ENCODE assay signal across 8 cellular contexts in genomic region chr1:226656601-226657277, GRCh38.
DNase-seq lines count a peak whose midpoint lies in the region; ATAC-seq and TF ChIP-seq lines count a peak whose summit lies in the region.

No MANE protein-coding gene starts in this region.

- H3K36me3 ChIP-seq in OCI-LY7 (ENCODE audit: insufficient read depth, low read length) (peaks cover 29% of the 10 kb centered on the region; the same call in 1 of the 2 replicates), prostate gland (no peaks in the 10 kb centered on the region)

- H3K9me3 ChIP-seq in OCI-LY7 (ENCODE audit: low read length) (no peaks in the 10 kb centered on the region), prostate gland (no peaks in the 10 kb centered on the region)

- no peak overlapping the region for H3K4me2 ChIP-seq in OCI-LY7 (ENCODE audit: low read length)

- no peaks in the 10 kb centered on the region for H3K4me1 ChIP-seq in OCI-LY7 (ENCODE audit: insufficient read depth, low read length, poor library complexity, severe bottlenecking)
- H3K4me1 ChIP-seq in prostate gland (replicated peaks): peaks cover 31% of the 10 kb centered on the region

- H4K20me1 ChIP-seq in OCI-LY7 (ENCODE audit: insufficient read depth, low read length): no peaks in the 10 kb centered on the region

- BruUV-seq in OCI-LY7 (replicated peaks; lab: Mats Ljungman, UMichigan): no TSS peak

- peaks cover 62% of the 10 kb centered on the region; the same call in 1 of the 2 replicates for H3K79me2 ChIP-seq in OCI-LY7 (ENCODE audit: insufficient read depth, low read depth, low read length)

- POLR2A ChIA-PET in OCI-LY7 (lab: Charles Lee): interaction anchor here (1.1 to 3.5 kb wide), 4 partner anchors 13 to 67 kb away, joined by 4 to 33 read pairs (median 4); no protein-coding TSS in a partner anchor

- TF ChIP-seq CTCF in OCI-LY7 (conservative IDR thresholded peaks at IDR 0.05; ENCODE audit: low read length) (no peak), prostate gland (IDR thresholded peaks at IDR 0.05) (no peak)

- no peaks in the 10 kb centered on the region for H3K27me3 ChIP-seq in prostate gland (replicated peaks; ENCODE audit: insufficient read depth)

- peak overlapping the region; percentile 68 for H3K4me3 ChIP-seq in OCI-LY7 (ENCODE audit: low read depth, low read length, poor library complexity, severe bottlenecking)
- H3K4me3 ChIP-seq in prostate gland: no peak overlapping the region

- DNase-seq in NCI-H1417 (lab: John Stamatoyannopoulos, UW): peak; percentile 64 to 90 (median 74)
- DNase-seq in NCI-H1417 treated with DMSO at 0.1 percent for 48 hours (lab: John Stamatoyannopoulos, UW): no peak
- DNase-seq in OCI-LY7 (ENCODE audit: low spot score): peak; percentile 50
- DNase-seq in dermis blood vessel endothelial cell: peak; percentile 60
- DNase-seq in prostate gland (ENCODE audit: low spot score): peak; percentile 50
- no peak for DNase-seq in NK-92 (lab: John Stamatoyannopoulos, UW; ENCODE audit: unreplicated experiment)
- DNase-seq in SIG-M5 treated with dmso at 0.1 percent for 504 hours (lab: John Stamatoyannopoulos, UW; ENCODE audit: unreplicated experiment): no peak

- intact Hi-C loops in OCI-LY7 (cut with micrococcal nuclease; ENCODE audit: unreplicated experiment): loop anchor here (10.0 kb wide), 1 partner anchor 732 kb away; the partner anchor contains the start of gene PYCR2
- intact Hi-C loops in prostate gland (cut with DNase I): loop anchor here (5.0 kb wide), 1 partner anchor 46 kb away; no protein-coding TSS in a partner anchor

- H3K27ac ChIP-seq in OCI-LY7 (ENCODE audit: low read depth, low read length, poor library complexity, severe bottlenecking) (no peak overlapping the region), prostate gland (peak overlapping the region; percentile 62 to 74)

- ATAC-seq in HG02884 (IDR thresholded peaks at IDR 0.05; ENCODE audit: unreplicated experiment): no peak

- no peak for TF ChIP-seq POLR2A in prostate gland (IDR thresholded peaks at IDR 0.05)

- no peak overlapping the region for H2AFZ ChIP-seq in OCI-LY7 (ENCODE audit: low read length)

- CTCF ChIA-PET in OCI-LY7 (lab: Charles Lee; ENCODE audit: unreplicated experiment): no interaction called here

- 12% methylated on average over 12 of the region's 12 CpGs for WGBS in prostate gland

- H3K9me2 ChIP-seq in OCI-LY7 (ENCODE audit: insufficient read depth, low read length): no peaks in the 10 kb centered on the region

Comparison
In these comparisons a context has a peak if more than half of its experiments do, and no peak if none do; other contexts are left out.
1. DNase-seq: peak in NCI-H1417 (3 of 3), OCI-LY7 (single experiment), dermis blood vessel endothelial cell (single experiment) and prostate gland (single experiment); none in NCI-H1417 treated with DMSO at 0.1 percent for 48 hours (single experiment), NK-92 (single experiment) and SIG-M5 treated with dmso at 0.1 percent for 504 hours (single experiment).